9 cellular contexts compared by ENCODE assay signal in the genomic region with DNA sequence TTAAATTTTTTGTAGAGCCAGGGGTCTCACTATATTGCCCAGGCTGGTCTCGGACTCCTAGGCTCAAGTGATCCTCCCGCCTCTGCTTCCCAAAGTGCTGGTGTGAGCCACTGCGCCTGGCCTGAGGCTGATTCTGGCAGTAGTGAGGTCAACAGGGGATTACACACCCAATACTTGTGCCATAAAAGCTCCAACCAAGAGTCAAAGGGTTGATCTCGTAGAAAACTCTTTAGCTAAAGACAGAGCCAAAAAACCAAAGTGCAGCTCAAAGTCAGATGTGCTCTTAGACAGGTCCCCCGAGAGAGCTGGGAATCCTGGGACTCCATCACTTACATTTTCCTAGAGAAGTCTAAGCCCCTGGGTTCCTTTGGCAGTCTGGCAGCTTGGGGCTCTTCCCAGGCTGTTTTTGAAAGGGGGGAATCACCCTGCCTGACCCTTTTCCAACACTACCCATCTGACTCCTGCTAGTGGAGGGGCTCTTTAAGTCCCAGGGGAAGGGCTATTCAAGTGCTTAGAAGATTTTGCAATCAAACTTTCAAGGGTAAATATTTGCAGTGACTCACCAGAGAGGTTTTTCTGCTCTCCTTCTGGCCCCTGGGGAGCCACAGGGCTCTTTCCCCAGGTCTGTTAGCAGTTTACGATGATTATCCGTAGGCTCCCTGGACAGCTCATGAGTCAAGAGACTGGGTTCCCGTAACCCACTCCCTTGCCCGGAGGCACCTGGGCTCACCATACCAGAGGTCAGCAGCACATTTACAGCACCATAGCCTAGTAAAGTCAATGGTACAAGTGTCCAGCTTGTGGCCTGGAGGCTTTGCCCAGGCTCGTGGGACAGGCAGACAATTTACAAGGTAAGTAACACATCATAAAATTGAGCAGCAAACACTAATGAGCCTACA.
DNase-seq lines count a peak whose midpoint lies in the region; ATAC-seq lines count a peak whose summit lies in the region.
"Had no signal": no experiment of that assay in that cellular context is flagged by ENCODE, and none has a peak within 500 bp of the region (broad histone marks: within the 10 kb centered on the region; RNA-seq: fewer than 3 reads in every experiment).

No MANE protein-coding gene starts in this region.

- peak; percentile 74 for ATAC-seq in esophagus mucosa
- no peak for ATAC-seq in stimulated activated naive B cell treated with anti-CD40 and anti-IgM and Interleukin-4, amounts not matched to agents 10 μg/mL and 1 μg/mL and 100 μg/mL, for 72 hours (replicated peaks)
- ATAC-seq in GM18870 (IDR thresholded peaks at IDR 0.05; ENCODE audit: unreplicated experiment), result no peak

- H3K4me1 ChIP-seq in skeletal muscle satellite cell (ENCODE audit: control insufficient read depth, insufficient read depth, low read length), result peaks cover 45% of the 10 kb centered on the region

- no peaks in the 10 kb centered on the region for H3K4me1 Mint-ChIP-seq in stimulated activated naive B cell treated with anti-CD40 and anti-IgM and Interleukin-4, amounts not matched to agents 10 μg/mL and 1 μg/mL and 100 μg/mL, for 72 hours

- no peaks in the 10 kb centered on the region for H3K27me3 Mint-ChIP-seq in stimulated activated naive B cell treated with anti-CD40 and anti-IgM and Interleukin-4, amounts not matched to agents 10 μg/mL and 1 μg/mL and 100 μg/mL, for 72 hours

- H3K4me3 Mint-ChIP-seq in stimulated activated naive B cell treated with anti-CD40 and anti-IgM and Interleukin-4, amounts not matched to agents 10 μg/mL and 1 μg/mL and 100 μg/mL, for 72 hours, result no peak overlapping the region

- DNase-seq in GOT3 (lab: John Stamatoyannopoulos, UW) (peak; percentile 47), NCI-H460 (ENCODE audit: extremely low read depth, low read depth) (peak; percentile 80), AML-193 (lab: John Stamatoyannopoulos, UW) (no peak)
- no peak for DNase-seq in stimulated activated naive B cell treated with anti-CD40 and anti-IgM and Interleukin-4, amounts not matched to agents 10 μg/mL and 1 μg/mL and 100 μg/mL, for 72 hours
- no peak for DNase-seq in activated T-cell treated with anti-CD3 and anti-CD28 coated beads, Interleukin-2, amount 50 U/mL, for 48 hours
- DNase-seq: midbrain had no signal

- peaks cover 5 to 7% of the 10 kb centered on the region in 2 donors for H3K9me3 Mint-ChIP-seq in stimulated activated naive B cell treated with anti-CD40 and anti-IgM and Interleukin-4, amounts not matched to agents 10 μg/mL and 1 μg/mL and 100 μg/mL, for 72 hours

- no peak overlapping the region for H3K4me3 ChIP-seq in skeletal muscle satellite cell (ENCODE audit: low read length)

- H3K9me3 ChIP-seq in skeletal muscle satellite cell (replicated peaks; ENCODE audit: low read length), result no peaks in the 10 kb centered on the region

- peaks cover 15 to 19% of the 10 kb centered on the region in 2 donors for H3K36me3 Mint-ChIP-seq in stimulated activated naive B cell treated with anti-CD40 and anti-IgM and Interleukin-4, amounts not matched to agents 10 μg/mL and 1 μg/mL and 100 μg/mL, for 72 hours

- H3K27me3 ChIP-seq in skeletal muscle satellite cell (ENCODE audit: control insufficient read depth, insufficient read depth, low read length), result no peaks in the 10 kb centered on the region

- H3K9ac ChIP-seq in skeletal muscle satellite cell (ENCODE audit: low read depth, low read length), result peak overlapping the region; percentile 36

- H3K36me3 ChIP-seq in skeletal muscle satellite cell (ENCODE audit: insufficient read depth, low read length), result no peaks in the 10 kb centered on the region

- H3K27ac Mint-ChIP-seq in stimulated activated naive B cell treated with anti-CD40 and anti-IgM and Interleukin-4, amounts not matched to agents 10 μg/mL and 1 μg/mL and 100 μg/mL, for 72 hours, result no peak overlapping the region

- peak overlapping the region; percentile 61 for H3K4me2 ChIP-seq in skeletal muscle satellite cell (ENCODE audit: low read length)

Comparison
In these comparisons a context has a peak if more than half of its experiments do, and no peak if none do; other contexts are left out.
1. DNase-seq: peak in GOT3 (single experiment) and NCI-H460 (single experiment); none in stimulated activated naive B cell treated with anti-CD40 and anti-IgM and Interleukin-4, amounts not matched to agents 10 μg/mL and 1 μg/mL and 100 μg/mL, for 72 hours (single experiment), activated T-cell treated with anti-CD3 and anti-CD28 coated beads, Interleukin-2, amount 50 U/mL, for 48 hours (0 of 2) and AML-193 (0 of 2).